ENCODE assay signal across 1 cellular context in genomic region chr11:88555018-88555828, GRCh38.
A peak's percentile ranks its signal among the peaks of the same experiment; 100 is the strongest.
TF ChIP-seq lines count a peak whose summit lies in the region.

No MANE protein-coding gene starts in this region.

TF ChIP-seq in HCT116, 20 proteins besides CTCF, POLR2A, EP300 and RAD21 (continued from another document):
- TF ChIP-seq POLR2AphosphoS5 (IDR thresholded peaks at IDR 0.05; ENCODE audit: low read depth, low read length) (peak; percentile 51; the same call in 1 of the 2 replicates), CBX3 (IDR thresholded peaks at IDR 0.05; ENCODE audit: low read depth) (peak; percentile 92), SIN3A (IDR thresholded peaks at IDR 0.05; ENCODE audit: low read depth) (peak; percentile 52), ZNF274 (IDR thresholded peaks at IDR 0.05; ENCODE audit: low read depth, low read length) (no peak), YY1 (IDR thresholded peaks at IDR 0.05; ENCODE audit: extremely low read depth, insufficient replicate concordance, low read depth, low read length) (no peak), EGR1 (IDR thresholded peaks at IDR 0.05; ENCODE audit: low read depth) (no peak), MAX (IDR thresholded peaks at IDR 0.05) (peak; percentile 52), ZBTB33 (IDR thresholded peaks at IDR 0.05; ENCODE audit: extremely low read depth, insufficient replicate concordance, low read length) (no peak), SRF (IDR thresholded peaks at IDR 0.05; ENCODE audit: low read depth) (peak; percentile 72), SP1 (IDR thresholded peaks at IDR 0.05; ENCODE audit: low read depth) (peak; percentile 89), EZH2 (IDR thresholded peaks at IDR 0.05) (no peak), EZH2phosphoT487 (IDR thresholded peaks at IDR 0.05; ENCODE audit: borderline replicate concordance) (no peak)
